Comparison of ENCODE assay signal across 1 cellular context in genomic region chr16:19389246-19389645, GRCh38.
TF ChIP-seq lines count a peak whose summit lies in the region.

No MANE protein-coding gene starts in this region.

TF ChIP-seq in HEK293, 187 proteins besides CTCF, POLR2A, EP300 and RAD21 (continued from another document and continues in another):
- TF ChIP-seq ZBTB26 (tag by site-specific recombination; optimal IDR thresholded peaks at IDR 0.05) (no peak), TCF7L2 (IDR thresholded peaks at IDR 0.05; ENCODE audit: borderline replicate concordance, low read depth, low read length) (no peak), ZNF16 (tag by site-specific recombination; IDR thresholded peaks at IDR 0.05; ENCODE audit: low read depth) (no peak), ZNF174 (tag by site-specific recombination; IDR thresholded peaks at IDR 0.05) (no peak), ZNF24 (tag by site-specific recombination; IDR thresholded peaks at IDR 0.05) (no peak), ZNF830 (tag by site-specific recombination; IDR thresholded peaks at IDR 0.05; ENCODE audit: low read depth) (no peak), PRDM2 (tag by site-specific recombination; IDR thresholded peaks at IDR 0.05; ENCODE audit: borderline replicate concordance) (no peak), ZNF19 (tag by site-specific recombination; IDR thresholded peaks at IDR 0.05; ENCODE audit: low read depth) (no peak), ZNF202 (tag by site-specific recombination; IDR thresholded peaks at IDR 0.05; ENCODE audit: borderline replicate concordance) (no peak), ZNF404 (tag by site-specific recombination; IDR thresholded peaks at IDR 0.05) (no peak), ZNF660 (tag by site-specific recombination; IDR thresholded peaks at IDR 0.05) (peak; percentile 58; the same call in 1 of the 2 replicates), ZNF549 (tag by site-specific recombination; IDR thresholded peaks at IDR 0.05) (no peak), SP3 (tag by site-specific recombination; IDR thresholded peaks at IDR 0.05) (no peak), KLF10 (tag by site-specific recombination; IDR thresholded peaks at IDR 0.05) (no peak), SP7 (tag by site-specific recombination; IDR thresholded peaks at IDR 0.05) (no peak), ZNF37A (tag by site-specific recombination; IDR thresholded peaks at IDR 0.05) (no peak), ZNF394 (tag by site-specific recombination; IDR thresholded peaks at IDR 0.05; ENCODE audit: borderline replicate concordance) (no peak), KLF7 (tag by site-specific recombination; IDR thresholded peaks at IDR 0.05; ENCODE audit: borderline replicate concordance) (no peak), ZNF558 (tag by site-specific recombination; IDR thresholded peaks at IDR 0.05) (no peak), ZNF112 (tag by site-specific recombination; IDR thresholded peaks at IDR 0.05) (no peak), ZNF266 (tag by site-specific recombination; IDR thresholded peaks at IDR 0.05; ENCODE audit: low read depth) (no peak), PBX3 (CRISPR knock-in tag; IDR thresholded peaks at IDR 0.05) (no peak), ZNF133 (tag by site-specific recombination; IDR thresholded peaks at IDR 0.05) (no peak), ZNF248 (tag by site-specific recombination; IDR thresholded peaks at IDR 0.05) (no peak), BCL11A (tag by site-specific recombination; IDR thresholded peaks at IDR 0.05; ENCODE audit: low read depth) (no peak), BCL11B (tag by site-specific recombination; IDR thresholded peaks at IDR 0.05; ENCODE audit: low read depth) (no peak), ZNF449 (tag by site-specific recombination; IDR thresholded peaks at IDR 0.05) (peak; percentile 76), ZBTB10 (tag by site-specific recombination; IDR thresholded peaks at IDR 0.05) (no peak), ZNF621 (tag by site-specific recombination; IDR thresholded peaks at IDR 0.05) (no peak), ZNF2 (tag by site-specific recombination; IDR thresholded peaks at IDR 0.05) (no peak), PRDM1 (tag by site-specific recombination; IDR thresholded peaks at IDR 0.05) (no peak), ZNF324 (tag by site-specific recombination; IDR thresholded peaks at IDR 0.05) (no peak; the same call in 1 of the 2 replicates), ZNF521 (tag by site-specific recombination; IDR thresholded peaks at IDR 0.05) (no peak), HOXA7 (CRISPR knock-in tag; IDR thresholded peaks at IDR 0.05; ENCODE audit: borderline replicate concordance) (no peak), ZBTB21 (tag by site-specific recombination; IDR thresholded peaks at IDR 0.05) (0 out of 2 replicates have a peak, but pooled peaks have one; percentile 15), OSR2 (tag by site-specific recombination; IDR thresholded peaks at IDR 0.05) (no peak), WT1 (tag by site-specific recombination; IDR thresholded peaks at IDR 0.05) (no peak)
- TF ChIP-seq, protein P1, sequence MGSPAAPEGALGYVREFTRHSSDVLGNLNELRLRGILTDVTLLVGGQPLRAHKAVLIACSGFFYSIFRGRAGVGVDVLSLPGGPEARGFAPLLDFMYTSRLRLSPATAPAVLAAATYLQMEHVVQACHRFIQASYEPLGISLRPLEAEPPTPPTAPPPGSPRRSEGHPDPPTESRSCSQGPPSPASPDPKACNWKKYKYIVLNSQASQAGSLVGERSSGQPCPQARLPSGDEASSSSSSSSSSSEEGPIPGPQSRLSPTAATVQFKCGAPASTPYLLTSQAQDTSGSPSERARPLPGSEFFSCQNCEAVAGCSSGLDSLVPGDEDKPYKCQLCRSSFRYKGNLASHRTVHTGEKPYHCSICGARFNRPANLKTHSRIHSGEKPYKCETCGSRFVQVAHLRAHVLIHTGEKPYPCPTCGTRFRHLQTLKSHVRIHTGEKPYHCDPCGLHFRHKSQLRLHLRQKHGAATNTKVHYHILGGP (tag by site-specific recombination; IDR thresholded peaks at IDR 0.05) = no peak
- TF ChIP-seq, protein P2, sequence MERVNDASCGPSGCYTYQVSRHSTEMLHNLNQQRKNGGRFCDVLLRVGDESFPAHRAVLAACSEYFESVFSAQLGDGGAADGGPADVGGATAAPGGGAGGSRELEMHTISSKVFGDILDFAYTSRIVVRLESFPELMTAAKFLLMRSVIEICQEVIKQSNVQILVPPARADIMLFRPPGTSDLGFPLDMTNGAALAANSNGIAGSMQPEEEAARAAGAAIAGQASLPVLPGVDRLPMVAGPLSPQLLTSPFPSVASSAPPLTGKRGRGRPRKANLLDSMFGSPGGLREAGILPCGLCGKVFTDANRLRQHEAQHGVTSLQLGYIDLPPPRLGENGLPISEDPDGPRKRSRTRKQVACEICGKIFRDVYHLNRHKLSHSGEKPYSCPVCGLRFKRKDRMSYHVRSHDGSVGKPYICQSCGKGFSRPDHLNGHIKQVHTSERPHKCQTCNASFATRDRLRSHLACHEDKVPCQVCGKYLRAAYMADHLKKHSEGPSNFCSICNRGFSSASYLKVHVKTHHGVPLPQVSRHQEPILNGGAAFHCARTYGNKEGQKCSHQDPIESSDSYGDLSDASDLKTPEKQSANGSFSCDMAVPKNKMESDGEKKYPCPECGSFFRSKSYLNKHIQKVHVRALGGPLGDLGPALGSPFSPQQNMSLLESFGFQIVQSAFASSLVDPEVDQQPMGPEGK (tag by site-specific recombination; IDR thresholded peaks at IDR 0.05) = no peak; the same call in 1 of the 2 replicates
- TF ChIP-seq, protein P3, sequence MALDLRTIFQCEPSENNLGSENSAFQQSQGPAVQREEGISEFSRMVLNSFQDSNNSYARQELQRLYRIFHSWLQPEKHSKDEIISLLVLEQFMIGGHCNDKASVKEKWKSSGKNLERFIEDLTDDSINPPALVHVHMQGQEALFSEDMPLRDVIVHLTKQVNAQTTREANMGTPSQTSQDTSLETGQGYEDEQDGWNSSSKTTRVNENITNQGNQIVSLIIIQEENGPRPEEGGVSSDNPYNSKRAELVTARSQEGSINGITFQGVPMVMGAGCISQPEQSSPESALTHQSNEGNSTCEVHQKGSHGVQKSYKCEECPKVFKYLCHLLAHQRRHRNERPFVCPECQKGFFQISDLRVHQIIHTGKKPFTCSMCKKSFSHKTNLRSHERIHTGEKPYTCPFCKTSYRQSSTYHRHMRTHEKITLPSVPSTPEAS (tag by site-specific recombination; IDR thresholded peaks at IDR 0.05) = no peak
- TF ChIP-seq, protein P4, sequence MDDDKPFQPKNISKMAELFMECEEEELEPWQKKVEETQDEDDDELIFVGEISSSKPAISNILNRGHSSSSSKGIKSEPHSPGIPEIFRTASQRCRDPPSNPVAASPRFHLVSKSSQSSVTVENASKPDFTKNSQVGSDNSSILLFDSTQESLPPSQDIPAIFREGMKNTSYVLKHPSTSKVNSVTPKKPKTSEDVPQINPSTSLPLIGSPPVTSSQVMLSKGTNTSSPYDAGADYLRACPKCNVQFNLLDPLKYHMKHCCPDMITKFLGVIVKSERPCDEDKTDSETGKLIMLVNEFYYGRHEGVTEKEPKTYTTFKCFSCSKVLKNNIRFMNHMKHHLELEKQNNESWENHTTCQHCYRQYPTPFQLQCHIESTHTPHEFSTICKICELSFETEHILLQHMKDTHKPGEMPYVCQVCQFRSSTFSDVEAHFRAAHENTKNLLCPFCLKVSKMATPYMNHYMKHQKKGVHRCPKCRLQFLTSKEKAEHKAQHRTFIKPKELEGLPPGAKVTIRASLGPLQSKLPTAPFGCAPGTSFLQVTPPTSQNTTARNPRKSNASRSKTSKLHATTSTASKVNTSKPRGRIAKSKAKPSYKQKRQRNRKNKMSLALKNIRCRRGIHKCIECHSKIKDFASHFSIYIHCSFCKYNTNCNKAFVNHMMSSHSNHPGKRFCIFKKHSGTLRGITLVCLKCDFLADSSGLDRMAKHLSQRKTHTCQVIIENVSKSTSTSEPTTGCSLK (tag by site-specific recombination; IDR thresholded peaks at IDR 0.05) = no peak
- TF ChIP-seq, protein P5, sequence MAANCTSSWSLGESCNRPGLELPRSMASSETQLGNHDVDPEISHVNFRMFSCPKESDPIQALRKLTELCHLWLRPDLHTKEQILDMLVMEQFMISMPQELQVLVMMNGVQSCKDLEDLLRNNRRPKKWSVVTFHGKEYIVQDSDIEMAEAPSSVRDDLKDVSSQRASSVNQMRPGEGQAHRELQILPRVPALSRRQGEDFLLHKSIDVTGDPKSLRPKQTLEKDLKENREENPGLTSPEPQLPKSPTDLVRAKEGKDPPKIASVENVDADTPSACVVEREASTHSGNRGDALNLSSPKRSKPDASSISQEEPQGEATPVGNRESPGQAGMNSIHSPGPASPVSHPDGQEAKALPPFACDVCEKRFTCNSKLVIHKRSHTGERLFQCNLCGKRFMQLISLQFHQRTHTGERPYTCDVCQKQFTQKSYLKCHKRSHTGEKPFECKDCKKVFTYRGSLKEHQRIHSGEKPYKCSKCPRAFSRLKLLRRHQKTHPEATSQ (tag by site-specific recombination; IDR thresholded peaks at IDR 0.05) = no peak
